In genomic region chr21:31666445-31667010, GRCh38 we compare ENCODE assay signal across 20 cellular contexts. TPM values are rescaled to one million over a fixed set of nuclear protein-coding genes. Genes with fewer than 3 reads are reported as not detected.
DNase-seq lines count a peak whose midpoint lies in the region; ATAC-seq, FAIRE-seq and TF ChIP-seq lines count a peak whose summit lies in the region.
"Had no signal": no experiment of that assay in that cellular context is flagged by ENCODE, and none has a peak within 500 bp of the region (broad histone marks: within the 10 kb centered on the region; RNA-seq: fewer than 3 reads in every experiment).

No MANE protein-coding gene starts in this region.

- no peak overlapping the region for H3K23ac ChIP-seq in H1 (ENCODE audit: insufficient read length)

- 85% methylated on average over 5 of the region's 5 CpGs; no CpG with 5 or more reads in 1 of the 2 experiments for WGBS in H1 (ENCODE audit: extremely low coverage in 1 of 2, insufficient coverage in 1 of 2, insufficient read length in 1 of 2, insufficient replicate concordance in 2 of 2, low coverage in 1 of 2, low lambda C conversion rate in 2 of 2, missing lambda C conversion rate in 1 of 2), 2 experiments

- no peak overlapping the region for H2BK15ac ChIP-seq in H1 (ENCODE audit: low read length)

- no peak for TF ChIP-seq EP300 in H1 (IDR thresholded peaks at IDR 0.05; ENCODE audit: borderline replicate concordance in 1 of 2, low read depth in 2 of 2, low read length in 2 of 2)

- peaks cover 0 to 31% of the 10 kb centered on the region in 2 experiments; a peak in 2 of 4 replicates for H3K79me2 ChIP-seq in H1 (ENCODE audit: control insufficient read depth in 1 of 2, insufficient read depth in 2 of 2, low read length in 2 of 2)

- H3K27ac ChIP-seq in CD4-positive, alpha-beta memory T cell (ENCODE audit: low read depth, low read length), result no peak overlapping the region
- H3K27ac ChIP-seq in HEK293 (ENCODE audit: extremely low read depth, low read depth, low read length) (no peak overlapping the region), H1 (ENCODE audit: low read depth, low read length) (no peak overlapping the region)
- H3K27ac ChIP-seq: brain microvascular endothelial cell, C4-2B, SJSA1, VCaP had no signal

- H3K9me3 Mint-ChIP-seq in CD4-positive, alpha-beta memory T cell, result no peaks in the 10 kb centered on the region
- no peaks in the 10 kb centered on the region for H3K9me3 Mint-ChIP-seq in T-helper 2 cell treated with Interferon-gamma antibody and Interleukin-4, amounts not matched to agents 5 μg/mL and 100 μg/mL, for 36 hours
- H3K9me3 Mint-ChIP-seq: neural crest cell had no signal

- CTCF ChIA-PET in CD4-positive, alpha-beta memory T cell (lab: Charles Lee; ENCODE audit: partially characterized antibody), result interaction anchor here (0.7 to 1.2 kb wide), 2 partner anchors 8 to 407 kb away, joined by 3 read pairs; no protein-coding TSS in a partner anchor
- CTCF ChIA-PET in HEK293 (lab: Yijun Ruan, JAX), result interaction anchor here (0.6 to 1.0 kb wide), 3 partner anchors 33 to 120 kb away, joined by 3 to 4 read pairs (median 3); no protein-coding TSS in a partner anchor
- CTCF ChIA-PET in H1 (lab: Charles Lee; ENCODE audit: partially characterized antibody), result interaction anchor here (1.0 kb wide), 1 partner anchor 210 kb away, joined by 3 read pairs; no protein-coding TSS in a partner anchor

- H3K4me2 ChIP-seq in H1 (ENCODE audit: insufficient read depth in 1 of 2, low read depth in 2 of 2, low read length in 2 of 2), result no peak overlapping the region

- intact Hi-C loops in CD4-positive, alpha-beta memory T cell (cut with micrococcal nuclease), result no loop called here

- H3K4me1 Mint-ChIP-seq in CD4-positive, alpha-beta memory T cell, result peaks cover 45 to 68% (median 60%) of the 10 kb centered on the region in 4 donors
- H3K4me1 Mint-ChIP-seq in T-helper 2 cell treated with Interferon-gamma antibody and Interleukin-4, amounts not matched to agents 5 μg/mL and 100 μg/mL, for 36 hours (ENCODE audit: low read depth), result peaks cover 43% of the 10 kb centered on the region

- no peak overlapping the region for H2BK120ac ChIP-seq in H1 (replicated peaks; ENCODE audit: low read depth, low read length)

- H3K36me3 ChIP-seq in CD4-positive, alpha-beta memory T cell (ENCODE audit: insufficient read depth, low read length), result peaks cover 28% of the 10 kb centered on the region
- H3K36me3 ChIP-seq in HEK293 (ENCODE audit: control insufficient read depth in 2 of 2, insufficient read depth in 1 of 2, low read length in 2 of 2) (peaks cover 45 to 76% of the 10 kb centered on the region in 2 experiments), H1 (ENCODE audit: control insufficient read depth in 2 of 4, insufficient read depth in 4 of 4, low read length in 3 of 4) (peaks cover 0 to 55% (median 9%) of the 10 kb centered on the region in 4 experiments; a peak in 5 of 8 replicates)

- TF ChIP-seq POLR2A in H1 (IDR thresholded peaks at IDR 0.05; ENCODE audit: control extremely low read depth in 1 of 2, low read depth in 2 of 2, low read length in 2 of 2), result no peak

- no peak overlapping the region for H4K8ac ChIP-seq in H1 (ENCODE audit: extremely low read depth, insufficient read depth, low read length)

- H3K79me1 ChIP-seq in H1 (ENCODE audit: low read depth, low read length), result peaks cover 10% of the 10 kb centered on the region

- H3K23me2 ChIP-seq in H1 (ENCODE audit: low read depth, low read length), result no peaks in the 10 kb centered on the region

- H2AK5ac ChIP-seq in H1 (ENCODE audit: low read depth, low read length), result no peak overlapping the region

- H4K20me1 ChIP-seq in H1 (replicated peaks in 1 of 2; ENCODE audit: control insufficient read depth in 1 of 2, insufficient read depth in 2 of 2, low read length in 2 of 2), result peaks cover 0 to 7% of the 10 kb centered on the region in 2 experiments

- H3K14ac ChIP-seq in H1 (ENCODE audit: insufficient read length), result no peak overlapping the region

- H2BK12ac ChIP-seq in H1 (ENCODE audit: low read depth, low read length), result no peak overlapping the region

- no peak overlapping the region for H3K4me3 ChIP-seq in CD4-positive, alpha-beta memory T cell (ENCODE audit: low read length in 2 of 2)
- no peak overlapping the region for H3K4me3 ChIP-seq in HEK293 (ENCODE audit: low read depth, low read length)
- no peak overlapping the region for H3K4me3 ChIP-seq in H1 (ENCODE audit: extremely low read depth in 1 of 4, insufficient read depth in 2 of 4, low read depth in 3 of 4, low read length in 4 of 4)
- H3K4me3 ChIP-seq: SJSA1 had no signal

- H2AFZ ChIP-seq in H1 (ENCODE audit: low read length), result no peak overlapping the region

- H3K9ac ChIP-seq in H1 (replicated peaks in 1 of 4; ENCODE audit: extremely low read depth in 1 of 4, low read depth in 3 of 4, low read length in 3 of 4), result no peak overlapping the region

- no peak overlapping the region for H2BK20ac ChIP-seq in H1 (ENCODE audit: low read length)

- no peak for TF ChIP-seq CTCF in HEK293 (tag by site-specific recombination; IDR thresholded peaks at IDR 0.05)
- TF ChIP-seq CTCF in H1 (IDR thresholded peaks at IDR 0.05; ENCODE audit: control extremely low read depth in 1 of 3, insufficient read depth in 1 of 3, low read depth in 1 of 3, low read length in 3 of 3), result no peak

- POLR2A ChIA-PET in CD4-positive, alpha-beta memory T cell (lab: Charles Lee; ENCODE audit: partially characterized antibody), result no interaction called here
- POLR2A ChIA-PET in HEK293 (lab: Yijun Ruan, JAX) (interaction anchor here (0.7 kb wide), 1 partner anchor 126 kb away, joined by 3 read pairs; no protein-coding TSS in a partner anchor), H1 (lab: Charles Lee; ENCODE audit: partially characterized antibody) (interaction anchor here (0.7 to 2.0 kb wide), 6 partner anchors 9 to 871 kb away, joined by 3 to 4 read pairs (median 4); no protein-coding TSS in a partner anchor)

- ATAC-seq in GM21825 (IDR thresholded peaks at IDR 0.05; ENCODE audit: unreplicated experiment) (no peak), HG03378 (IDR thresholded peaks at IDR 0.05; ENCODE audit: unreplicated experiment) (no peak)
- ATAC-seq: sciatic nerve had no signal

- H3K4ac ChIP-seq in H1 (replicated peaks; ENCODE audit: insufficient read length, low read depth, low read length), result no peak overlapping the region

- H3K4me1 ChIP-seq in CD4-positive, alpha-beta memory T cell (ENCODE audit: insufficient read depth, low read length), result peaks cover 74% of the 10 kb centered on the region
- H3K4me1 ChIP-seq in HEK293 (ENCODE audit: control insufficient read depth, insufficient read depth, low read length), result 0 out of 2 replicates have a peak, but pooled peaks cover 4% of the 10 kb centered on the region
- H3K4me1 ChIP-seq in H1 (replicated peaks in 1 of 4; ENCODE audit: control insufficient read depth in 3 of 4, insufficient read depth in 4 of 4, low read length in 3 of 4), result peaks cover 2 to 3% (median 3%) of the 10 kb centered on the region in 4 experiments; a peak in 5 of 7 replicates

- H4K91ac ChIP-seq in H1 (replicated peaks; ENCODE audit: insufficient read length, low read length), result no peak overlapping the region

- no peak overlapping the region for H2BK5ac ChIP-seq in H1 (ENCODE audit: low read depth, low read length)

- H3K56ac ChIP-seq in H1 (replicated peaks; ENCODE audit: insufficient read length, low read depth, low read length), result no peak overlapping the region

- peaks cover 40 to 79% of the 10 kb centered on the region in 2 donors for H3K36me3 Mint-ChIP-seq in CD4-positive, alpha-beta memory T cell
- peaks cover 63% of the 10 kb centered on the region for H3K36me3 Mint-ChIP-seq in T-helper 2 cell treated with Interferon-gamma antibody and Interleukin-4, amounts not matched to agents 5 μg/mL and 100 μg/mL, for 36 hours (ENCODE audit: low read depth)

- peak overlapping the region in 7 of 8 donors; percentile 17 to 60 (median 25) for H3K4me3 Mint-ChIP-seq in CD4-positive, alpha-beta memory T cell
- peak overlapping the region; percentile 18 for H3K4me3 Mint-ChIP-seq in T-helper 2 cell treated with Interferon-gamma antibody and Interleukin-4, amounts not matched to agents 5 μg/mL and 100 μg/mL, for 36 hours
- H3K4me3 Mint-ChIP-seq: neural crest cell had no signal

- no peaks in the 10 kb centered on the region for H3K9me3 ChIP-seq in CD4-positive, alpha-beta memory T cell (ENCODE audit: control insufficient read depth in 1 of 2, low read length in 2 of 2)
- H3K9me3 ChIP-seq in HEK293 (ENCODE audit: control insufficient read depth, insufficient read depth, low read depth, low read length) (no peaks in the 10 kb centered on the region), H1 (ENCODE audit: insufficient read depth in 2 of 2, low read depth in 1 of 2, low read length in 1 of 2) (no peaks in the 10 kb centered on the region)
- H3K9me3 ChIP-seq: SJSA1 had no signal

- H3K27me3 Mint-ChIP-seq in CD4-positive, alpha-beta memory T cell, result no peaks in the 10 kb centered on the region
- no peaks in the 10 kb centered on the region for H3K27me3 Mint-ChIP-seq in T-helper 2 cell treated with Interferon-gamma antibody and Interleukin-4, amounts not matched to agents 5 μg/mL and 100 μg/mL, for 36 hours (ENCODE audit: low read depth)

- peak overlapping the region; percentile 17 to 86 (median 45) for H3K27ac Mint-ChIP-seq in CD4-positive, alpha-beta memory T cell
- H3K27ac Mint-ChIP-seq in T-helper 2 cell treated with Interferon-gamma antibody and Interleukin-4, amounts not matched to agents 5 μg/mL and 100 μg/mL, for 36 hours, result peak overlapping the region; percentile 26

- no peak for DNase-seq in CD4-positive, alpha-beta memory T cell
- no peak for DNase-seq in T-helper 2 cell treated with Interferon-gamma antibody and Interleukin-4, amounts not matched to agents 5 μg/mL and 100 μg/mL, for 36 hours (ENCODE audit: low spot score)
- DNase-seq in H1 (ENCODE audit: low read depth in 1 of 2, low spot score in 2 of 2) (no peak), HUDEP-2 (lab: John Stamatoyannopoulos, UW; ENCODE audit: unreplicated experiment in 76 of 76) (no peak), DMS114 treated with DMSO at 0.1 percent for 48 hours (lab: John Stamatoyannopoulos, UW; ENCODE audit: unreplicated experiment) (no peak)
- DNase-seq: activated T-cell treated with anti-CD3 and anti-CD28 coated beads, Interleukin-2, amount 50 U/mL, for 1 hour; brain microvascular endothelial cell; effector CD4-positive, alpha-beta T cell; NCI-H2029; NCI-H774; stimulated activated CD4-positive, alpha-beta T cell treated with anti-CD3 and anti-CD28 coated beads, Interleukin-4, amount 100 ng/mL, for 1 hour had no signal

- no peak overlapping the region for H4K5ac ChIP-seq in H1 (ENCODE audit: insufficient read length, low read depth, low read length)

- no peak overlapping the region for H3K18ac ChIP-seq in H1 (ENCODE audit: extremely low read depth, low read length)

- no peak for FAIRE-seq in H1 (lab: Jason Lieb, UNC)
- FAIRE-seq: GM12891 had no signal

- H3K27me3 ChIP-seq in CD4-positive, alpha-beta memory T cell (ENCODE audit: insufficient read depth, low read length), result no peaks in the 10 kb centered on the region
- no peaks in the 10 kb centered on the region for H3K27me3 ChIP-seq in H1 (replicated peaks in 1 of 4; ENCODE audit: control insufficient read depth in 3 of 4, extremely low read depth in 1 of 4, insufficient read depth in 3 of 4, low read length in 3 of 4)
- H3K27me3 ChIP-seq: brain microvascular endothelial cell, SJSA1 had no signal

- no peak for TF ChIP-seq RAD21 in H1 (IDR thresholded peaks at IDR 0.05 in 1 of 2, conservative IDR thresholded peaks at IDR 0.05 in 1 of 2; ENCODE audit: low read depth in 2 of 2, low read length in 2 of 2)

RNA-seq across cellular contexts. Expression of gene SOD1, which starts 7.0 kb away (rescaled TPM):
- 100 to 1,000 TPM; 178 to 198 TPM for total RNA-seq in CD4-positive, alpha-beta memory T cell
- 100 to 1,000 TPM; 596 to 756 TPM for polyA plus RNA-seq in CD4-positive, alpha-beta memory T cell
- 192 and 202 TPM in 2 replicates for total RNA-seq in H1 (2021; fragmentation: NEBNext Ultra II Directional; extraction: Animal tissue kit (Norgen Biotek cat#: 25700))
- 168 and 226 TPM in 2 replicates for polyA plus RNA-seq in H1 (2011; rRNA removed)
- polyA plus RNA-seq in H1 (2011; cell fraction: cytosol; rRNA removed), result 292 TPM
- 46.3 TPM for polyA plus RNA-seq in H1 (2011; cell fraction: nucleus; rRNA removed)
- 226 to 357 TPM (median 259 TPM) in 4 replicates for polyA plus RNA-seq in H1 (2012, experiment 1 of 2)
- 86.4 TPM for polyA plus RNA-seq in H1 (2012, experiment 2 of 2)
- polyA plus RNA-seq in H1 (2013, experiment 1 of 2), result 216 TPM
- 218 TPM for polyA plus RNA-seq in H1 (2013, experiment 2 of 2)
- 66.3 and 67.6 TPM in 2 replicates for polyA minus RNA-seq in H1 (2011; rRNA and poly(A)+ RNA removed)
- 221 TPM for polyA minus RNA-seq in H1 (2011; cell fraction: cytosol; rRNA and poly(A)+ RNA removed)
- polyA minus RNA-seq in H1 (2011; cell fraction: nucleus; rRNA and poly(A)+ RNA removed), result 34.9 TPM
